1 cellular context compared by ENCODE assay signal in the genomic region with DNA sequence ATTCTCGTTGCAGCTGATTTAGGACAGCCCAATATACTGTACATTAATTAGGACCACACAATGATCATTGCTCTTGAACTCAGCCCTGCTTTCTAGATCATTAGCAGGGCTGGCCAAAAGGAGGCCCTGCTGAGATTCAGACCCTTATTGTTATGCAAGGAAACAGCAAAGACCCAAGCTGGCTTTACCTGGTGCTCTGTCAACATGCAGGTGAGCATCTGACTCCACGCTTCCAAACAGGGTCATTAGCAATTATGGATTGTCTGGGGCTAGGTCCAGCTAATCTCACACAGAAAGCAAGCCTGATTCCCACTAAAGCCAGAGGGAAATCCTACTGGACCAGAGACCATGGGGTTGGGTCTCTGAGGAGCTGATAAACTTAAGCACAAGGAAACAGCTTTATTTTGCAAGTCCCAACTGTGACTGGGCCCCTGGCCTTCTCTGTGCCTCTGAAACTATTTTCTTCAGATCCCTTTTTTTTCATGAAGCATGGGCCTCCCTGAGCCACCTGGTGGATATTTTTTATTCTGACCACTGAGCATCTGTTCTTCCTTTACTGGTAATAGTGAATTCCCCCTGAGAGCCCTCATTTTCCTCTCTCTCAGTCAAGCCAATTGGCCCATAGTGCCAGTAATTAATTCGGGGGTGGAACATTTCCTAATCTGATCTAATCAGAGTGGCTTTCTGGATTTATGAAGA.
TF ChIP-seq lines count a peak whose summit lies in the region.

No MANE protein-coding gene starts in this region.

TF ChIP-seq in H1, 55 proteins besides CTCF, POLR2A, EP300 and RAD21 (continued from another document):
- TF ChIP-seq POU5F1 (IDR thresholded peaks at IDR 0.05; ENCODE audit: low read depth, low read length) = peak; percentile 85
